In genomic region chr9:136910901-136911245, GRCh38 we compare ENCODE assay signal across 1 cellular context.
TF ChIP-seq lines count a peak whose summit lies in the region.

No MANE protein-coding gene starts in this region.

TF ChIP-seq in GM12878, 131 proteins besides CTCF, POLR2A, EP300 and RAD21:
- TF ChIP-seq ESRRA (IDR thresholded peaks at IDR 0.05; ENCODE audit: low read length) = no peak
- TF ChIP-seq ZNF687 (IDR thresholded peaks at IDR 0.05) = no peak
- TF ChIP-seq SMC3 (IDR thresholded peaks at IDR 0.05; ENCODE audit: borderline replicate concordance, low read length) = no peak
- no peak for TF ChIP-seq ZNF592 (IDR thresholded peaks at IDR 0.05)
- no peak for TF ChIP-seq SKIL (IDR thresholded peaks at IDR 0.05; ENCODE audit: low read depth, poor library complexity, severe bottlenecking)
- no peak for TF ChIP-seq NBN (IDR thresholded peaks at IDR 0.05)
- TF ChIP-seq CBX5 (IDR thresholded peaks at IDR 0.05; ENCODE audit: low read depth) = no peak
- no peak for TF ChIP-seq BCL11A (IDR thresholded peaks at IDR 0.05; ENCODE audit: low read depth, low read length)
- no peak for TF ChIP-seq HDAC6 (IDR thresholded peaks at IDR 0.05; ENCODE audit: unreplicated experiment)
- TF ChIP-seq MAX (IDR thresholded peaks at IDR 0.05; ENCODE audit: low read depth, low read length) = no peak
- TF ChIP-seq FOXM1 (IDR thresholded peaks at IDR 0.05; ENCODE audit: low read depth, low read length) = no peak
- TF ChIP-seq BACH1 (IDR thresholded peaks at IDR 0.05; ENCODE audit: borderline replicate concordance) = no peak
- TF ChIP-seq NFIC (IDR thresholded peaks at IDR 0.05; ENCODE audit: low read depth, low read length) = no peak
TF ChIP-seq in GM12878: peak in this region for 0.
